ENCODE assay signal across 22 cellular contexts in the genomic region with DNA sequence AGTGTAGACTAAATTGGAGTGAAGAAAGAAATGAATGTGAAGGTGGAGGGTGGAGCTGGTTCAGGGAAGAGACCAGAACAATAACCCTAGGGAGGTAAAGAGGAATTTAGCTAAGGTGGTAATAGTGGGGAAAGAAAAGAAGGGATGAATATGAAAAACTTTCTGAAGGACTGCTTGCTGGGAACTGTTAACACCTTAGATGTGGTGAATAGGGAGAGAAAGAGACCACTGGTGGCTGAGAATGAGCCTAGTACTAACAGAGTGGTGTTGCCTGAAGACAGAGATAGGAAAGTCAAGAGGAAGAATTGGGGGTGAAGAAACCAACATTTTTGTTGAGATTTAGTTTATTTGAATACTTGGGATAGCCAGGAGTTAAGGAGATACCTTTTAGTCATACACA.
"Had no signal": no experiment of that assay in that cellular context is flagged by ENCODE, and none has a peak within 500 bp of the region (broad histone marks: within the 10 kb centered on the region; RNA-seq: fewer than 3 reads in every experiment).

No MANE protein-coding gene starts in this region.

- H3K27ac ChIP-seq: breast epithelium, heart left ventricle, left ventricle myocardium inferior, ovary, right lobe of liver, testis, transverse colon had no signal

- H3K9me3 ChIP-seq: breast epithelium, heart left ventricle, left ventricle myocardium inferior, ovary, right lobe of liver, testis, transverse colon had no signal

- ATAC-seq: activated naive CD4-positive, alpha-beta T cell treated with anti-CD3 and anti-CD28 coated beads, Interleukin-2, amount 50 U/mL, for 72 hours; activated T-cell treated with anti-CD3 and anti-CD28 coated beads, Interleukin-2, amount 50 U/mL, for 72 hours; esophagus mucosa; heart left ventricle; right lobe of liver; stimulated activated naive CD8-positive, alpha-beta T cell treated with anti-CD3 and anti-CD28 coated beads, Interleukin-15, Interleukin-2, amounts not matched to agents 100 U/mL and 50 U/mL, for 24 hours; T-helper 17 cell had no signal

- H3K27me3 ChIP-seq: breast epithelium, ovary, right lobe of liver, testis, transverse colon had no signal

- H3K4me1 ChIP-seq: breast epithelium, heart left ventricle, left ventricle myocardium inferior, right lobe of liver, testis, transverse colon had no signal

- H3K27me3 Mint-ChIP-seq: T-helper 17 cell had no signal

- DNase-seq: activated CD4-positive, alpha-beta T cell treated with anti-CD3 and anti-CD28 coated beads, Interleukin-2, amount 50 U/mL, for 1 hour; activated naive CD4-positive, alpha-beta T cell; activated T-cell treated with anti-CD3 and anti-CD28 coated beads for 4 hours; activated T-cell treated with anti-CD3 and anti-CD28 coated beads, Interleukin-2, amount 50 U/mL, for 72 hours; central memory CD4-positive, alpha-beta T cell; foreskin fibroblast; heart left ventricle; hypothalamus; left ventricle myocardium inferior; naive B cell; ovary; right lobe of liver; stimulated activated CD4-positive, alpha-beta T cell treated with anti-CD3 and anti-CD28 coated beads, Interleukin-12 subunit alpha, Interleukin-12 subunit beta, amount 100 ng/mL, for 4 hours; stimulated activated CD4-positive, alpha-beta T cell treated with anti-CD3 and anti-CD28 coated beads, Interleukin-4, amount 100 ng/mL, for 1 hour; stimulated activated naive CD8-positive, alpha-beta T cell treated with anti-CD3 and anti-CD28 coated beads, Interleukin-15, Interleukin-2, amounts not matched to agents 100 U/mL and 50 U/mL, for 24 hours; T-helper 17 cell; testis; transverse colon had no signal

- H3K36me3 ChIP-seq: breast epithelium, heart left ventricle, left ventricle myocardium inferior, ovary, right lobe of liver, transverse colon had no signal

- H3K27ac Mint-ChIP-seq: activated naive CD4-positive, alpha-beta T cell treated with anti-CD3 and anti-CD28 coated beads, Interleukin-2, amount 50 U/mL, for 72 hours; activated T-cell treated with anti-CD3 and anti-CD28 coated beads, Interleukin-2, amount 50 U/mL, for 72 hours; naive B cell; progenitor cell of endocrine pancreas; T-helper 17 cell had no signal

- H3K4me3 ChIP-seq: breast epithelium, heart left ventricle, left ventricle myocardium inferior, ovary, right lobe of liver, testis, transverse colon had no signal

- H3K4me1 Mint-ChIP-seq: naive B cell, T-helper 17 cell had no signal

- H3K36me3 Mint-ChIP-seq: naive B cell had no signal

- H3K4me3 Mint-ChIP-seq: activated T-cell treated with anti-CD3 and anti-CD28 coated beads, Interleukin-2, amount 50 U/mL, for 72 hours; T-helper 17 cell had no signal
